28 cellular contexts compared by ENCODE assay signal in the genomic region with DNA sequence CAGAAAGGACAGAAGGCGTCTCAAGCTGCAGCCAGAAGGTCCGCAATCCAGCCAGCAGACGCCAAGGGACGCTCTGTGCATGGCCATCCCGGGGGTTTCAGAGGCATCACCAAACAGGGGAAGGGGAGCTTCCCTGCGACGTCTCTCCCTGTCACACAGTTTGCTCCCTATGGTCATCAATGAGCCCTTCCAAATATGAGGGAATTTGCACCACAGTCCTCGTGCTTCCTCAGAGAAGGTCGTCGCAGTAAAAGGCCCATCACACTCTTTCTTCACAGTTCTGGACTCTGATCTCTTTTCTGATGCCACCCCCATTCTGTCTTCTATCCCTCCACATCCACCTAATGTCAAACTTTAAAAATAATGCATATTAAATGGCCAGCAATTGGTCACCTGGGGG. TPM values are rescaled to one million over a fixed set of nuclear protein-coding genes. Genes with fewer than 3 reads are reported as not detected.
"Had no signal": no experiment of that assay in that cellular context is flagged by ENCODE, and none has a peak within 500 bp of the region (broad histone marks: within the 10 kb centered on the region; RNA-seq: fewer than 3 reads in every experiment).

No MANE protein-coding gene starts in this region.

- H3K4me3 Mint-ChIP-seq: activated CD8-positive, alpha-beta T cell treated with anti-CD3 and anti-CD28 coated beads for 36 hours; activated naive CD8-positive, alpha-beta T cell; activated T-cell treated with anti-CD3 and anti-CD28 coated beads, Interleukin-2, amount 50 U/mL, for 4 hours; activated T-helper 17 cell treated with anti-CD3 and anti-CD28 coated beads, Interleukin-2, amount 50 U/mL, for 72 hours; effector memory CD8-positive, alpha-beta T cell had no signal

- H3K27ac Mint-ChIP-seq: activated CD8-positive, alpha-beta T cell treated with anti-CD3 and anti-CD28 coated beads for 36 hours; activated naive CD8-positive, alpha-beta T cell; activated T-helper 17 cell treated with anti-CD3 and anti-CD28 coated beads, Interleukin-2, amount 50 U/mL, for 72 hours; effector memory CD8-positive, alpha-beta T cell had no signal

- ATAC-seq: activated CD8-positive, alpha-beta T cell treated with anti-CD3 and anti-CD28 coated beads for 36 hours; activated T-cell treated with anti-CD3 and anti-CD28 coated beads, Interleukin-2, amount 50 U/mL, for 4 hours; activated T-helper 17 cell treated with anti-CD3 and anti-CD28 coated beads, Interleukin-2, amount 50 U/mL, for 72 hours; body of pancreas; effector memory CD8-positive, alpha-beta T cell; gastroesophageal sphincter had no signal

- H3K36me3 ChIP-seq: esophagus squamous epithelium, gastroesophageal sphincter had no signal

- H3K36me3 Mint-ChIP-seq: activated naive CD8-positive, alpha-beta T cell had no signal

- H3K27ac ChIP-seq: body of pancreas, epithelial cell of prostate, esophagus squamous epithelium, gastroesophageal sphincter had no signal

- H3K9me3 Mint-ChIP-seq: activated CD8-positive, alpha-beta T cell treated with anti-CD3 and anti-CD28 coated beads for 36 hours; activated T-cell treated with anti-CD3 and anti-CD28 coated beads, Interleukin-2, amount 50 U/mL, for 4 hours; activated T-helper 17 cell treated with anti-CD3 and anti-CD28 coated beads, Interleukin-2, amount 50 U/mL, for 72 hours; effector memory CD8-positive, alpha-beta T cell had no signal

- H3K4me3 ChIP-seq: body of pancreas, esophagus squamous epithelium, gastroesophageal sphincter had no signal

- DNase-seq: activated CD4-positive, alpha-beta T cell treated with anti-CD3 and anti-CD28 coated beads for 1 hour; activated CD4-positive, alpha-beta T cell treated with anti-CD3 and anti-CD28 coated beads for 4 hours; activated CD4-positive, alpha-beta T cell treated with anti-CD3 and anti-CD28 coated beads, Interleukin-2, amount 50 U/mL, for 1 hour; activated CD4-positive, alpha-beta T cell treated with anti-CD3 and anti-CD28 coated beads, Interleukin-2, amount 50 U/mL, for 48 hours; activated CD4-positive, CD25-positive, alpha-beta regulatory T cell; activated CD8-positive, alpha-beta memory T cell treated with anti-CD3 and anti-CD28 coated beads for 24 hours; activated CD8-positive, alpha-beta T cell treated with anti-CD3 and anti-CD28 coated beads for 36 hours; activated effector memory CD4-positive, alpha-beta T cell treated with Interleukin-2 at 50 U/mL for 16 hours; activated gamma-delta T cell treated with Interleukin-2 at 50 U/mL for 16 hours; activated naive CD4-positive, alpha-beta T cell treated with anti-CD3 and anti-CD28 coated beads, Interleukin-2, amount 50 U/mL, for 16 hours; activated naive CD4-positive, alpha-beta T cell treated with Interleukin-2 at 50 U/mL for 16 hours; activated T-cell treated with anti-CD3 and anti-CD28 coated beads, Interleukin-2, amount 50 U/mL, for 4 hours; amniotic stem cell; anterior cingulate cortex; body of pancreas; caudate nucleus; cortex of kidney; dermis blood vessel endothelial cell; effector CD4-positive, alpha-beta T cell; effector memory CD8-positive, alpha-beta T cell; esophagus squamous epithelium; foreskin melanocyte; T-helper 2 cell had no signal

- H3K9me3 ChIP-seq: body of pancreas, esophagus squamous epithelium, gastroesophageal sphincter had no signal

RNA-seq across cellular contexts. Expression of a gene that starts 10.2 kb away (rescaled TPM):
- total RNA-seq: activated T-helper 17 cell treated with anti-CD3 and anti-CD28 coated beads, Interleukin-2, amount 50 U/mL, for 72 hours; T-helper 1 cell treated with Interleukin-12 subunit alpha and Interleukin-12 subunit beta and Interleukin-4 antibody, amounts not matched to agents 30 ng/mL and 1 ng/mL, for 36 hours had no signal
